Comparison of ENCODE assay signal across 8 cellular contexts in the genomic region with DNA sequence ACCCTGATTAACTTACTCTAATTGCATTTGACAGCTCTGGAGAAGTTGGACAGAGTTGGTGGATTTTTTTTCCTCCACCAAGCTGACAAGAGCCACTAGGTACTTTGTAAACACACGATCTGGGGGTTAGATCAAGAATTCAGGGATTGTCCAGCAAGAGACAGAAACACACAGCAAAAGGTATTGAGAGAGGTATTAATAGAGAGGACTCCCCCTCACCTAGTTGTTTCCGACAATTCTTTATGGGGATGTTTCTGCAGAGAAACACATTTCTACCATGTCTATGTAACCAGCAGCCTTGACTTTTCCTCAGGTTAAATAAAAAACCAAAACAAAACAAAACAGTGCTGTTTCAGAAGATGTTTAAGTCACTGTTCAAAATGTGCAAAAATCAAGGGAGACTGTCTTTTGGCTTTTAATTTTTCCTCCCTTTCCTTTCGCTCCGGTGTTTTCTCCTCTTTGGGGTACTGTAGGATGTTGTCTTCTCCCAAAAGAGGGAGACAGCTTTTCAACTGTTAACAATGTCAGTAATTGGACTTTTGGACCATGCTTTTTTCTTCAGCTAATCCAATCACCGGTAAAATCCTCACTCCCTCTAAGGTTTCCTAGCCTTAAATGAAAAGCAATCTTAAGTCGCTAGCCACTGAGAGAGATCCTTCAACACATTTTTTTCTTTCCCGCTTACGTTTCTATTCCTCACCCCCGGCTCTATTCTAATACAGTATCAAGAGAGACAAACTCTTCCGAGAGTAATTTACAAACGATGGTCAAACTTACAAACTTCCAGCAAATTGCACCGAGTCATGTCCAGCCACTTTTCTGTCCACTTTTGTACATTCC.
DNase-seq lines count a peak whose midpoint lies in the region; ATAC-seq and TF ChIP-seq lines count a peak whose summit lies in the region.

No MANE protein-coding gene starts in this region.

- H3K79me2 ChIP-seq in DOHH2 (ENCODE audit: control insufficient read depth, low read length), result no peaks in the 10 kb centered on the region

- H3K27ac Mint-ChIP-seq in dendritic cell treated with granulocyte-macrophage colony-stimulating factor and Interleukin-4, amounts not matched to agents 40 ng/mL and 50 ng/mL, for 4 days, result peak overlapping the region; percentile 96

- no peaks in the 10 kb centered on the region for H4K20me1 ChIP-seq in DOHH2 (ENCODE audit: control insufficient read depth, insufficient read depth, low read depth, low read length)

- H3K4me2 ChIP-seq in DOHH2 (ENCODE audit: low read length), result peak overlapping the region; percentile 75

- H3K9me3 ChIP-seq in DOHH2 (ENCODE audit: control insufficient read depth, insufficient read depth, low read length), result no peaks in the 10 kb centered on the region
- H3K9me3 ChIP-seq in mucosa of stomach (ENCODE audit: control insufficient read depth, low read length), result no peaks in the 10 kb centered on the region

- H3K27me3 Mint-ChIP-seq in dendritic cell treated with granulocyte-macrophage colony-stimulating factor and Interleukin-4, amounts not matched to agents 40 ng/mL and 50 ng/mL, for 4 days, result peaks cover 8% of the 10 kb centered on the region

- no peak for ATAC-seq in GM21360 (IDR thresholded peaks at IDR 0.05; ENCODE audit: unreplicated experiment)
- no peak for ATAC-seq in GM19328 (IDR thresholded peaks at IDR 0.05; ENCODE audit: unreplicated experiment)

- DNase-seq in NCI-H82 (lab: John Stamatoyannopoulos, UW), result peak; percentile 73
- DNase-seq in Ammon's horn (ENCODE audit: low spot score), result no peak
- DNase-seq in CD1c-positive myeloid dendritic cell (ENCODE audit: extremely low spot score), result no peak

- H3K36me3 Mint-ChIP-seq in dendritic cell treated with granulocyte-macrophage colony-stimulating factor and Interleukin-4, amounts not matched to agents 40 ng/mL and 50 ng/mL, for 4 days (ENCODE audit: low read depth), result peaks cover 15% of the 10 kb centered on the region

- no peaks in the 10 kb centered on the region for H3F3A ChIP-seq in DOHH2 (ENCODE audit: control insufficient read depth, insufficient read depth)

- H3K36me3 ChIP-seq in DOHH2 (ENCODE audit: control insufficient read depth, low read length), result no peaks in the 10 kb centered on the region
- H3K36me3 ChIP-seq in mucosa of stomach (ENCODE audit: control insufficient read depth, insufficient read depth, low read length), result no peaks in the 10 kb centered on the region

- no peak overlapping the region for H3K27ac ChIP-seq in DOHH2 (ENCODE audit: low read depth, low read length)

- H3K9ac ChIP-seq in mucosa of stomach (ENCODE audit: low read length), result peak overlapping the region; percentile 81

- H3K27me3 ChIP-seq in DOHH2 (ENCODE audit: control insufficient read depth, low read length), result peaks cover 13% of the 10 kb centered on the region
- H3K27me3 ChIP-seq in mucosa of stomach (ENCODE audit: control insufficient read depth, insufficient read depth, low read length), result no peaks in the 10 kb centered on the region

- intact Hi-C loops in dendritic cell treated with granulocyte-macrophage colony-stimulating factor and Interleukin-4, amounts not matched to agents 40 ng/mL and 50 ng/mL, for 4 days (cut with micrococcal nuclease), result loop anchor here (5.0 kb wide), 1 partner anchor 100 kb away; no protein-coding TSS in a partner anchor

- H3K4me1 Mint-ChIP-seq in dendritic cell treated with granulocyte-macrophage colony-stimulating factor and Interleukin-4, amounts not matched to agents 40 ng/mL and 50 ng/mL, for 4 days (ENCODE audit: low read depth), result peaks cover 55% of the 10 kb centered on the region

- TF ChIP-seq CTCF in DOHH2 (IDR thresholded peaks at IDR 0.05; ENCODE audit: low read depth, low read length, poor library complexity, severe bottlenecking), result no peak

- H3K9me2 ChIP-seq in DOHH2 (replicated peaks; ENCODE audit: control insufficient read depth, low read length), result no peaks in the 10 kb centered on the region

- H3K4me1 ChIP-seq in DOHH2 (ENCODE audit: control insufficient read depth, low read length), result peaks cover 18% of the 10 kb centered on the region
- H3K4me1 ChIP-seq in mucosa of stomach (ENCODE audit: control insufficient read depth, insufficient read depth, low read length), result peaks cover 33% of the 10 kb centered on the region

- peak overlapping the region; percentile 100 for H3K4me3 Mint-ChIP-seq in dendritic cell treated with granulocyte-macrophage colony-stimulating factor and Interleukin-4, amounts not matched to agents 40 ng/mL and 50 ng/mL, for 4 days

- H3K4me3 ChIP-seq in DOHH2 (ENCODE audit: low read length) (peak overlapping the region; percentile 70), mucosa of stomach (ENCODE audit: low read length) (peak overlapping the region; percentile 71)

- no peaks in the 10 kb centered on the region for H3K9me3 Mint-ChIP-seq in dendritic cell treated with granulocyte-macrophage colony-stimulating factor and Interleukin-4, amounts not matched to agents 40 ng/mL and 50 ng/mL, for 4 days
